8 cellular contexts compared by ENCODE assay signal in the genomic region with DNA sequence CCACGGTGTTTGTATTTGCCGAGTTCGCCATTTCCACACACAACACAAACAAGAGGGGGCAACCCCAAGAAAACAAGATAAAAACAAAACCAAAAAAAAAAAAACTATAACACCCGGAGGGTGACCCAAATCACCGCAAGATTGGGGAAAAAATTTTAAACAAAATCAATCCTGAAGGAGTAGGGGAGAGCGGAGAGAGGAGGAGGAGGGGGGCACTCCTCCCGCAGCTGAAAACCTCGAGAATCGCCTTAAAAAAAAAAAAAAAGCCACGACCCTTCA. TPM values are rescaled to one million over a fixed set of nuclear protein-coding genes. Genes with fewer than 3 reads are reported as not detected.
DNase-seq lines count a peak whose midpoint lies in the region; ATAC-seq and TF ChIP-seq lines count a peak whose summit lies in the region.

No MANE protein-coding gene starts in this region.

- H3K27me3 Mint-ChIP-seq in naive thymus-derived CD8-positive, alpha-beta T cell: peaks cover 0 to 2% (median 0%) of the 10 kb centered on the region in 5 donors

- peaks cover 6 to 12% (median 7%) of the 10 kb centered on the region in 3 donors for H3K36me3 Mint-ChIP-seq in naive thymus-derived CD8-positive, alpha-beta T cell

- peaks cover 11 to 43% (median 42%) of the 10 kb centered on the region in 4 donors for H3K4me1 Mint-ChIP-seq in naive thymus-derived CD8-positive, alpha-beta T cell

- peak overlapping the region; percentile 11; the same call in 1 of the 2 replicates for H3K4me2 ChIP-seq in BLaER1
- no peak overlapping the region; the same call in 1 of the 2 replicates for H3K4me2 ChIP-seq in MM.1S (ENCODE audit: low read depth, low read length)

- peak overlapping the region; percentile 99 for H3K27ac ChIP-seq in BLaER1
- peak overlapping the region; percentile 89 for H3K27ac ChIP-seq in MM.1S (ENCODE audit: low read length)
- H3K27ac ChIP-seq in cingulate gyrus (ENCODE audit: low read depth, low read length): peak overlapping the region; percentile 96

- no peak for TF ChIP-seq CTCF in MM.1S (IDR thresholded peaks at IDR 0.05; ENCODE audit: low read length)

- H3K4me3 Mint-ChIP-seq in naive thymus-derived CD8-positive, alpha-beta T cell: peak overlapping the region; percentile 93 to 99 (median 96)

- H4K20me1 ChIP-seq in BLaER1 (no peaks in the 10 kb centered on the region), MM.1S (ENCODE audit: insufficient read depth, low read length) (no peaks in the 10 kb centered on the region)

- H3F3A ChIP-seq in MM.1S (ENCODE audit: insufficient read depth, low read length): peaks cover 15% of the 10 kb centered on the region

- H3K9me3 Mint-ChIP-seq in naive thymus-derived CD8-positive, alpha-beta T cell: no peaks in the 10 kb centered on the region

- no peaks in the 10 kb centered on the region for H3K9me3 ChIP-seq in BLaER1
- H3K9me3 ChIP-seq in MM.1S (replicated peaks; ENCODE audit: insufficient read depth, low read length): no peaks in the 10 kb centered on the region

- H3K79me2 ChIP-seq in MM.1S (ENCODE audit: low read length): peaks cover 35% of the 10 kb centered on the region

- H3K4me1 ChIP-seq in BLaER1 (peaks cover 39% of the 10 kb centered on the region), MM.1S (ENCODE audit: low read length) (0 out of 2 replicates have a peak, but pooled peaks cover 5% of the 10 kb centered on the region)

- no peak for DNase-seq in MM.1S
- peak in 1 of 10 donors; percentile 9 for DNase-seq in naive thymus-derived CD8-positive, alpha-beta T cell
- DNase-seq in HuH-7.5 (ENCODE audit: low spot score): no peak
- no peak for DNase-seq in SIG-M5 treated with dmso at 0.1 percent for 504 hours (lab: John Stamatoyannopoulos, UW; ENCODE audit: unreplicated experiment)
- DNase-seq in GOT3 (lab: John Stamatoyannopoulos, UW): no peak

- H3K9ac ChIP-seq in BLaER1 (peak overlapping the region; percentile 100), MM.1S (ENCODE audit: low read length) (peak overlapping the region; percentile 90)

- no peaks in the 10 kb centered on the region for H3K9me2 ChIP-seq in MM.1S (replicated peaks; ENCODE audit: insufficient read depth, low read length)

- ATAC-seq in naive thymus-derived CD8-positive, alpha-beta T cell: no peak
- ATAC-seq in GM21360 (IDR thresholded peaks at IDR 0.05; ENCODE audit: unreplicated experiment): no peak

- H2AFZ ChIP-seq in MM.1S (ENCODE audit: low read length): no peak overlapping the region

- no peaks in the 10 kb centered on the region for H3K27me3 ChIP-seq in BLaER1
- no peaks in the 10 kb centered on the region for H3K27me3 ChIP-seq in MM.1S (replicated peaks; ENCODE audit: insufficient read depth, low read length)

- H3K36me3 ChIP-seq in BLaER1 (peaks cover 12% of the 10 kb centered on the region), MM.1S (replicated peaks; ENCODE audit: insufficient read depth, low read length) (no peaks in the 10 kb centered on the region)

- H3K27ac Mint-ChIP-seq in naive thymus-derived CD8-positive, alpha-beta T cell: peak overlapping the region; percentile 97 to 100 (median 99)

- peak overlapping the region; percentile 90 for H3K4me3 ChIP-seq in BLaER1
- H3K4me3 ChIP-seq in MM.1S (ENCODE audit: low read length): peak overlapping the region; percentile 67

- POLR2A ChIA-PET in naive thymus-derived CD8-positive, alpha-beta T cell (lab: Charles Lee): interaction anchor here (0.6 to 2.7 kb wide), 12 partner anchors 9 to 313 kb away, joined by 3 to 30 read pairs (median 5); partner anchors contain the start of gene SEL1L

RNA-seq across cellular contexts. Expression of gene GTF2A1, which starts 0.3 kb away (rescaled TPM):
- 10 to 100 TPM; 30.4 to 32.1 TPM for total RNA-seq in naive thymus-derived CD8-positive, alpha-beta T cell
- polyA plus RNA-seq in naive thymus-derived CD8-positive, alpha-beta T cell: 1 to 10 TPM; 7.2 to 8.9 (median 8.8) TPM
